ENCODE assay signal across 1 cellular context in the genomic region with DNA sequence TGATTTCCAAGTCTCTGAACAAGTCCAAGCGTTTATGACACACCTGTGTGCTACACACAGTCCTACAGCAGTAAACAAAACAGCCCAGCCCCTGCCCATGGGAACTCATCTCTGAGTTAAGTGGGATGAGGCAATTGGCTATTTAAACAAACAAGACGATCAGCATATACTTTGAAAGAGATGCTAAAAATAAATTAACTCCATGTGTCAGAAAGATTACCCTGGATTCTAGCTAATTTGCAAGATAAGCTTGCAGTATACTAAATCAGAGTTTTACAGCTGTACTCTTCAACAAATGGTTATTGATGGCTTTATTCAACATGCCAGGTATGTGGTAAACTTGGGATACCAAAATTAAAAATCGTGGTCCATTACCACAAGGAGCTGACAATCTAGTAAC.
A peak's percentile ranks its signal among the peaks of the same experiment; 100 is the strongest.
TF ChIP-seq lines count a peak whose summit lies in the region.

No MANE protein-coding gene starts in this region.

TF ChIP-seq in HEK293, 187 proteins besides CTCF, POLR2A, EP300 and RAD21 (continued from another document and continues in another):
- TF ChIP-seq ZNF138 (tag by site-specific recombination; IDR thresholded peaks at IDR 0.05; ENCODE audit: borderline replicate concordance) (no peak), ZNF792 (tag by site-specific recombination; IDR thresholded peaks at IDR 0.05) (no peak), ZNF366 (tag by site-specific recombination; conservative IDR thresholded peaks at IDR 0.05) (peak; percentile 90), SCRT1 (tag by site-specific recombination; IDR thresholded peaks at IDR 0.05; ENCODE audit: borderline replicate concordance) (no peak), ZFP69B (tag by site-specific recombination; IDR thresholded peaks at IDR 0.05) (no peak), GLIS1 (tag by site-specific recombination; IDR thresholded peaks at IDR 0.05) (no peak), ZNF184 (tag by site-specific recombination; IDR thresholded peaks at IDR 0.05) (peak; percentile 19; the same call in 1 of the 2 replicates), ZNF302 (tag by site-specific recombination; IDR thresholded peaks at IDR 0.05; ENCODE audit: low read depth) (no peak), ZNF629 (tag by site-specific recombination; IDR thresholded peaks at IDR 0.05) (peak; percentile 70), OVOL3 (tag by site-specific recombination; IDR thresholded peaks at IDR 0.05) (peak; percentile 77; the same call in 1 of the 2 replicates), ZNF19 (tag by site-specific recombination; IDR thresholded peaks at IDR 0.05; ENCODE audit: low read depth) (no peak), BCL11B (tag by site-specific recombination; IDR thresholded peaks at IDR 0.05; ENCODE audit: low read depth) (no peak), ZSCAN23 (tag by site-specific recombination; IDR thresholded peaks at IDR 0.05) (peak; percentile 78), ZNF677 (tag by site-specific recombination; IDR thresholded peaks at IDR 0.05) (no peak), ZNF610 (tag by site-specific recombination; IDR thresholded peaks at IDR 0.05; ENCODE audit: borderline replicate concordance) (peak; percentile 18; the same call in 1 of the 2 replicates), SETDB1 (IDR thresholded peaks at IDR 0.05; ENCODE audit: insufficient read length, low read length) (no peak), ZNF174 (tag by site-specific recombination; IDR thresholded peaks at IDR 0.05) (no peak), KLF8 (tag by site-specific recombination; IDR thresholded peaks at IDR 0.05) (peak; percentile 67; the same call in 1 of the 2 replicates), SP7 (tag by site-specific recombination; IDR thresholded peaks at IDR 0.05) (peak; percentile 77), ZNF48 (tag by site-specific recombination; IDR thresholded peaks at IDR 0.05) (no peak), OSR2 (tag by site-specific recombination; IDR thresholded peaks at IDR 0.05) (peak; percentile 94), ZNF24 (tag by site-specific recombination; IDR thresholded peaks at IDR 0.05) (0 out of 2 replicates have a peak, but pooled peaks have one; percentile 54), ZNF561 (tag by site-specific recombination; IDR thresholded peaks at IDR 0.05; ENCODE audit: borderline replicate concordance) (no peak), KLF7 (tag by site-specific recombination; IDR thresholded peaks at IDR 0.05; ENCODE audit: borderline replicate concordance) (0 out of 2 replicates have a peak, but pooled peaks have one; percentile 31), ZNF311 (tag by site-specific recombination; IDR thresholded peaks at IDR 0.05; ENCODE audit: borderline replicate concordance) (no peak), ZNF843 (tag by site-specific recombination; IDR thresholded peaks at IDR 0.05) (peak; percentile 81; the same call in 1 of the 2 replicates), ZBTB48 (tag by site-specific recombination; IDR thresholded peaks at IDR 0.05) (no peak), ZNF571 (tag by site-specific recombination; IDR thresholded peaks at IDR 0.05) (no peak), GFI1B (tag by site-specific recombination; IDR thresholded peaks at IDR 0.05) (peak; percentile 88), ZBTB17 (tag by site-specific recombination; IDR thresholded peaks at IDR 0.05) (no peak), WT1 (tag by site-specific recombination; IDR thresholded peaks at IDR 0.05) (peak; percentile 77), ZNF133 (tag by site-specific recombination; IDR thresholded peaks at IDR 0.05) (no peak), ZNF391 (tag by site-specific recombination; IDR thresholded peaks at IDR 0.05; ENCODE audit: borderline replicate concordance, low read depth) (0 out of 2 replicates have a peak, but pooled peaks have one; percentile 39), ZBTB8A (tag by site-specific recombination; IDR thresholded peaks at IDR 0.05) (0 out of 2 replicates have a peak, but pooled peaks have one; percentile 33)
- TF ChIP-seq, protein P1, sequence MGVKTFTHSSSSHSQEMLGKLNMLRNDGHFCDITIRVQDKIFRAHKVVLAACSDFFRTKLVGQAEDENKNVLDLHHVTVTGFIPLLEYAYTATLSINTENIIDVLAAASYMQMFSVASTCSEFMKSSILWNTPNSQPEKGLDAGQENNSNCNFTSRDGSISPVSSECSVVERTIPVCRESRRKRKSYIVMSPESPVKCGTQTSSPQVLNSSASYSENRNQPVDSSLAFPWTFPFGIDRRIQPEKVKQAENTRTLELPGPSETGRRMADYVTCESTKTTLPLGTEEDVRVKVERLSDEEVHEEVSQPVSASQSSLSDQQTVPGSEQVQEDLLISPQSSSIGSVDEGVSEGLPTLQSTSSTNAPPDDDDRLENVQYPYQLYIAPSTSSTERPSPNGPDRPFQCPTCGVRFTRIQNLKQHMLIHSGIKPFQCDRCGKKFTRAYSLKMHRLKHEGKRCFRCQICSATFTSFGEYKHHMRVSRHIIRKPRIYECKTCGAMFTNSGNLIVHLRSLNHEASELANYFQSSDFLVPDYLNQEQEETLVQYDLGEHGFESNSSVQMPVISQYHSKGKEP (tag by site-specific recombination; IDR thresholded peaks at IDR 0.05): peak; percentile 76
- TF ChIP-seq, protein P2, sequence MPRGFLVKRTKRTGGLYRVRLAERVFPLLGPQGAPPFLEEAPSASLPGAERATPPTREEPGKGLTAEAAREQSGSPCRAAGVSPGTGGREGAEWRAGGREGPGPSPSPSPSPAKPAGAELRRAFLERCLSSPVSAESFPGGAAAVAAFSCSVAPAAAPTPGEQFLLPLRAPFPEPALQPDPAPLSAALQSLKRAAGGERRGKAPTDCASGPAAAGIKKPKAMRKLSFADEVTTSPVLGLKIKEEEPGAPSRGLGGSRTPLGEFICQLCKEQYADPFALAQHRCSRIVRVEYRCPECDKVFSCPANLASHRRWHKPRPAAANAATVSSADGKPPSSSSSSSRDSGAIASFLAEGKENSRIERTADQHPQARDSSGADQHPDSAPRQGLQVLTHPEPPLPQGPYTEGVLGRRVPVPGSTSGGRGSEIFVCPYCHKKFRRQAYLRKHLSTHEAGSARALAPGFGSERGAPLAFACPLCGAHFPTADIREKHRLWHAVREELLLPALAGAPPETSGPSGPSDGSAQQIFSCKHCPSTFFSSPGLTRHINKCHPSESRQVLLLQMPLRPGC (tag by site-specific recombination; IDR thresholded peaks at IDR 0.05): peak; percentile 89
- TF ChIP-seq, protein P3, sequence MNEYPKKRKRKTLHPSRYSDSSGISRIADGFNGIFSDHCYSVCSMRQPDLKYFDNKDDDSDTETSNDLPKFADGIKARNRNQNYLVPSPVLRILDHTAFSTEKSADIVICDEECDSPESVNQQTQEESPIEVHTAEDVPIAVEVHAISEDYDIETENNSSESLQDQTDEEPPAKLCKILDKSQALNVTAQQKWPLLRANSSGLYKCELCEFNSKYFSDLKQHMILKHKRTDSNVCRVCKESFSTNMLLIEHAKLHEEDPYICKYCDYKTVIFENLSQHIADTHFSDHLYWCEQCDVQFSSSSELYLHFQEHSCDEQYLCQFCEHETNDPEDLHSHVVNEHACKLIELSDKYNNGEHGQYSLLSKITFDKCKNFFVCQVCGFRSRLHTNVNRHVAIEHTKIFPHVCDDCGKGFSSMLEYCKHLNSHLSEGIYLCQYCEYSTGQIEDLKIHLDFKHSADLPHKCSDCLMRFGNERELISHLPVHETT (tag by site-specific recombination; IDR thresholded peaks at IDR 0.05): peak; percentile 87
- TF ChIP-seq, protein P4, sequence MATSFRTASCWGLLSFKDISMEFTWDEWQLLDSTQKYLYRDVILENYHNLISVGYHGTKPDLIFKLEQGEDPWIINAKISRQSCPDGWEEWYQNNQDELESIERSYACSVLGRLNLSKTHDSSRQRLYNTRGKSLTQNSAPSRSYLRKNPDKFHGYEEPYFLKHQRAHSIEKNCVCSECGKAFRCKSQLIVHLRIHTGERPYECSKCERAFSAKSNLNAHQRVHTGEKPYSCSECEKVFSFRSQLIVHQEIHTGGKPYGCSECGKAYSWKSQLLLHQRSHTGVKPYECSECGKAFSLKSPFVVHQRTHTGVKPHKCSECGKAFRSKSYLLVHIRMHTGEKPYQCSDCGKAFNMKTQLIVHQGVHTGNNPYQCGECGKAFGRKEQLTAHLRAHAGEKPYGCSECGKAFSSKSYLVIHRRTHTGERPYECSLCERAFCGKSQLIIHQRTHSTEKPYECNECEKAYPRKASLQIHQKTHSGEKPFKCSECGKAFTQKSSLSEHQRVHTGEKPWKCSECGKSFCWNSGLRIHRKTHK (tag by site-specific recombination; IDR thresholded peaks at IDR 0.05): no peak
- TF ChIP-seq, protein P5, sequence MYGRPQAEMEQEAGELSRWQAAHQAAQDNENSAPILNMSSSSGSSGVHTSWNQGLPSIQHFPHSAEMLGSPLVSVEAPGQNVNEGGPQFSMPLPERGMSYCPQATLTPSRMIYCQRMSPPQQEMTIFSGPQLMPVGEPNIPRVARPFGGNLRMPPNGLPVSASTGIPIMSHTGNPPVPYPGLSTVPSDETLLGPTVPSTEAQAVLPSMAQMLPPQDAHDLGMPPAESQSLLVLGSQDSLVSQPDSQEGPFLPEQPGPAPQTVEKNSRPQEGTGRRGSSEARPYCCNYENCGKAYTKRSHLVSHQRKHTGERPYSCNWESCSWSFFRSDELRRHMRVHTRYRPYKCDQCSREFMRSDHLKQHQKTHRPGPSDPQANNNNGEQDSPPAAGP (tag by site-specific recombination; IDR thresholded peaks at IDR 0.05): peak; percentile 24; the same call in 1 of the 2 replicates
- TF ChIP-seq, protein P6, sequence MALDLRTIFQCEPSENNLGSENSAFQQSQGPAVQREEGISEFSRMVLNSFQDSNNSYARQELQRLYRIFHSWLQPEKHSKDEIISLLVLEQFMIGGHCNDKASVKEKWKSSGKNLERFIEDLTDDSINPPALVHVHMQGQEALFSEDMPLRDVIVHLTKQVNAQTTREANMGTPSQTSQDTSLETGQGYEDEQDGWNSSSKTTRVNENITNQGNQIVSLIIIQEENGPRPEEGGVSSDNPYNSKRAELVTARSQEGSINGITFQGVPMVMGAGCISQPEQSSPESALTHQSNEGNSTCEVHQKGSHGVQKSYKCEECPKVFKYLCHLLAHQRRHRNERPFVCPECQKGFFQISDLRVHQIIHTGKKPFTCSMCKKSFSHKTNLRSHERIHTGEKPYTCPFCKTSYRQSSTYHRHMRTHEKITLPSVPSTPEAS (tag by site-specific recombination; IDR thresholded peaks at IDR 0.05): no peak
- TF ChIP-seq, protein P7, sequence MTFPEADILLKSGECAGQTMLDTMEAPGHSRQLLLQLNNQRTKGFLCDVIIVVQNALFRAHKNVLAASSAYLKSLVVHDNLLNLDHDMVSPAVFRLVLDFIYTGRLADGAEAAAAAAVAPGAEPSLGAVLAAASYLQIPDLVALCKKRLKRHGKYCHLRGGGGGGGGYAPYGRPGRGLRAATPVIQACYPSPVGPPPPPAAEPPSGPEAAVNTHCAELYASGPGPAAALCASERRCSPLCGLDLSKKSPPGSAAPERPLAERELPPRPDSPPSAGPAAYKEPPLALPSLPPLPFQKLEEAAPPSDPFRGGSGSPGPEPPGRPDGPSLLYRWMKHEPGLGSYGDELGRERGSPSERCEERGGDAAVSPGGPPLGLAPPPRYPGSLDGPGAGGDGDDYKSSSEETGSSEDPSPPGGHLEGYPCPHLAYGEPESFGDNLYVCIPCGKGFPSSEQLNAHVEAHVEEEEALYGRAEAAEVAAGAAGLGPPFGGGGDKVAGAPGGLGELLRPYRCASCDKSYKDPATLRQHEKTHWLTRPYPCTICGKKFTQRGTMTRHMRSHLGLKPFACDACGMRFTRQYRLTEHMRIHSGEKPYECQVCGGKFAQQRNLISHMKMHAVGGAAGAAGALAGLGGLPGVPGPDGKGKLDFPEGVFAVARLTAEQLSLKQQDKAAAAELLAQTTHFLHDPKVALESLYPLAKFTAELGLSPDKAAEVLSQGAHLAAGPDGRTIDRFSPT (tag by site-specific recombination; IDR thresholded peaks at IDR 0.05): no peak
- TF ChIP-seq, protein P8, sequence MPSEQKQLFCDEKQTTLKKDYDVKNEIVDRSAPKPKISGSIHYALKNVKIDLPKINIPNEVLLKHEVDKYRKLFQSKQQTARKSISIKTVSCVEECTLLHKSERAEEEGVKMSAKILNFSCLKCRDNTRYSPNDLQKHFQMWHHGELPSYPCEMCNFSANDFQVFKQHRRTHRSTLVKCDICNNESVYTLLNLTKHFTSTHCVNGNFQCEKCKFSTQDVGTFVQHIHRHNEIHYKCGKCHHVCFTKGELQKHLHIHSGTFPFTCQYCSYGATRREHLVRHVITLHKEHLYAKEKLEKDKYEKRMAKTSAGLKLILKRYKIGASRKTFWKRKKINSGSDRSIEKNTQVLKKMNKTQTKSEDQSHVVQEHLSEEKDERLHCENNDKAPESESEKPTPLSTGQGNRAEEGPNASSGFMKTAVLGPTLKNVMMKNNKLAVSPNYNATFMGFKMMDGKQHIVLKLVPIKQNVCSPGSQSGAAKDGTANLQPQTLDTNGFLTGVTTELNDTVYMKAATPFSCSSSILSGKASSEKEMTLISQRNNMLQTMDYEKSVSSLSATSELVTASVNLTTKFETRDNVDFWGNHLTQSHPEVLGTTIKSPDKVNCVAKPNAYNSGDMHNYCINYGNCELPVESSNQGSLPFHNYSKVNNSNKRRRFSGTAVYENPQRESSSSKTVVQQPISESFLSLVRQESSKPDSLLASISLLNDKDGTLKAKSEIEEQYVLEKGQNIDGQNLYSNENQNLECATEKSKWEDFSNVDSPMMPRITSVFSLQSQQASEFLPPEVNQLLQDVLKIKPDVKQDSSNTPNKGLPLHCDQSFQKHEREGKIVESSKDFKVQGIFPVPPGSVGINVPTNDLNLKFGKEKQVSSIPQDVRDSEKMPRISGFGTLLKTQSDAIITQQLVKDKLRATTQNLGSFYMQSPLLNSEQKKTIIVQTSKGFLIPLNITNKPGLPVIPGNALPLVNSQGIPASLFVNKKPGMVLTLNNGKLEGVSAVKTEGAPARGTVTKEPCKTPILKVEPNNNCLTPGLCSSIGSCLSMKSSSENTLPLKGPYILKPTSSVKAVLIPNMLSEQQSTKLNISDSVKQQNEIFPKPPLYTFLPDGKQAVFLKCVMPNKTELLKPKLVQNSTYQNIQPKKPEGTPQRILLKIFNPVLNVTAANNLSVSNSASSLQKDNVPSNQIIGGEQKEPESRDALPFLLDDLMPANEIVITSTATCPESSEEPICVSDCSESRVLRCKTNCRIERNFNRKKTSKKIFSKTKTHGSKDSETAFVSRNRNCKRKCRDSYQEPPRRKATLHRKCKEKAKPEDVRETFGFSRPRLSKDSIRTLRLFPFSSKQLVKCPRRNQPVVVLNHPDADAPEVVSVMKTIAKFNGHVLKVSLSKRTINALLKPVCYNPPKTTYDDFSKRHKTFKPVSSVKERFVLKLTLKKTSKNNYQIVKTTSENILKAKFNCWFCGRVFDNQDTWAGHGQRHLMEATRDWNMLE (tag by site-specific recombination; conservative IDR thresholded peaks at IDR 0.05; ENCODE audit: low read depth): no peak
- TF ChIP-seq, protein P9, sequence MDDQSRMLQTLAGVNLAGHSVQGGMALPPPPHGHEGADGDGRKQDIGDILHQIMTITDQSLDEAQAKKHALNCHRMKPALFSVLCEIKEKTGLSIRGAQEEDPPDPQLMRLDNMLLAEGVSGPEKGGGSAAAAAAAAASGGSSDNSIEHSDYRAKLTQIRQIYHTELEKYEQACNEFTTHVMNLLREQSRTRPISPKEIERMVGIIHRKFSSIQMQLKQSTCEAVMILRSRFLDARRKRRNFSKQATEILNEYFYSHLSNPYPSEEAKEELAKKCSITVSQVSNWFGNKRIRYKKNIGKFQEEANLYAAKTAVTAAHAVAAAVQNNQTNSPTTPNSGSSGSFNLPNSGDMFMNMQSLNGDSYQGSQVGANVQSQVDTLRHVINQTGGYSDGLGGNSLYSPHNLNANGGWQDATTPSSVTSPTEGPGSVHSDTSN (CRISPR knock-in tag; IDR thresholded peaks at IDR 0.05): no peak
